Comparison of ENCODE assay signal across 9 cellular contexts in the genomic region with DNA sequence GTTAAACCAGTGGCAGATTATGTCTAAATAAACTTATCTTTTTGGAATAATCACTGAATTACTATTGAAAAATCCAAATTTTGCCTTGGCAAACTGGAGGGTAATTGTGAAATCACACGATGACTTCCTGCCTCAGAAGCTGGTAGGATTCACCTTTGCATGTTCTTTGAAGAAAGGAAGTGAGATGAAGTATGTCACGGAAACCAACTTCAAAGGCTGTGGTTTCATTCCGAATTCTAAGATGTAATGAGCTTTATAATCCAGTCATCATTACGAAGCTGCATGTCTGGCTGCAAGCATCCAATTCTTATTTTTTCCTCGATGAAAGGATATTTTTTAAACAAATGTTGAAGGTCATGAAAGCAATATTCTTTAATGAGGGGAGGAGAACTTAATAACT. TPM values are rescaled to one million over a fixed set of nuclear protein-coding genes. Genes with fewer than 3 reads are reported as not detected.
DNase-seq lines count a peak whose midpoint lies in the region; ATAC-seq, FAIRE-seq and TF ChIP-seq lines count a peak whose summit lies in the region.
"Had no signal": no experiment of that assay in that cellular context is flagged by ENCODE, and none has a peak within 500 bp of the region (broad histone marks: within the 10 kb centered on the region; RNA-seq: fewer than 3 reads in every experiment).

No MANE protein-coding gene starts in this region.

- H3K9ac ChIP-seq in BLaER1 = no peak overlapping the region

- intact Hi-C loops in adrenal gland (cut with DNase I) (no loop called here), esophagus muscularis mucosa (cut with DNase I) (no loop called here)

- no peaks in the 10 kb centered on the region for H3K27me3 Mint-ChIP-seq in activated T-cell treated with anti-CD3 and anti-CD28 coated beads, Interleukin-2, amount 50 U/mL, for 4 hours (ENCODE audit: low read depth)

- TF ChIP-seq EP300 in esophagus muscularis mucosa (IDR thresholded peaks at IDR 0.05) = no peak

- TF ChIP-seq CTCF in adrenal gland (IDR thresholded peaks at IDR 0.05) = no peak
- no peak for TF ChIP-seq CTCF in esophagus muscularis mucosa (IDR thresholded peaks at IDR 0.05)

- no peak for FAIRE-seq in urothelium cell line (lab: Jason Lieb, UNC)

- DNase-seq in activated T-cell treated with anti-CD3 and anti-CD28 coated beads, Interleukin-2, amount 50 U/mL, for 4 hours = peak; percentile 16
- DNase-seq in adrenal gland (no peak), SKM-1 (lab: John Stamatoyannopoulos, UW; ENCODE audit: unreplicated experiment) (no peak), esophagus muscularis mucosa (ENCODE audit: extremely low spot score) (no peak), urothelium cell line (ENCODE audit: low spot score) (no peak)

- TF ChIP-seq POLR2A in adrenal gland (IDR thresholded peaks at IDR 0.05) (no peak), esophagus muscularis mucosa (IDR thresholded peaks at IDR 0.05; ENCODE audit: low read depth) (no peak)

- peak; percentile 75 for ATAC-seq in GM19324 (IDR thresholded peaks at IDR 0.05; ENCODE audit: low FRiP score, unreplicated experiment)
- ATAC-seq in HG03108 (IDR thresholded peaks at IDR 0.05; ENCODE audit: unreplicated experiment) = peak; percentile 94
- peak; percentile 78 to 79 for ATAC-seq in activated T-cell treated with anti-CD3 and anti-CD28 coated beads, Interleukin-2, amount 50 U/mL, for 4 hours

- H3K27ac ChIP-seq in BLaER1 = no peak overlapping the region
- H3K27ac ChIP-seq in adrenal gland = no peak overlapping the region
- no peak overlapping the region for H3K27ac ChIP-seq in esophagus muscularis mucosa (replicated peaks in 1 of 4)

- H3K36me3 ChIP-seq in BLaER1 (peaks cover 80% of the 10 kb centered on the region), adrenal gland (replicated peaks in 1 of 2) (no peaks in the 10 kb centered on the region), esophagus muscularis mucosa (no peaks in the 10 kb centered on the region)

- H3K9me3 ChIP-seq in BLaER1 (no peaks in the 10 kb centered on the region; the same call in 1 of the 2 replicates), adrenal gland (replicated peaks in 1 of 3) (no peaks in the 10 kb centered on the region), esophagus muscularis mucosa (no peaks in the 10 kb centered on the region)

- H3K4me1 Mint-ChIP-seq in activated T-cell treated with anti-CD3 and anti-CD28 coated beads, Interleukin-2, amount 50 U/mL, for 4 hours (ENCODE audit: low read depth) = peaks cover 95% of the 10 kb centered on the region

- H3K4me1 ChIP-seq in BLaER1 = peaks cover 13% of the 10 kb centered on the region
- no peaks in the 10 kb centered on the region for H3K4me1 ChIP-seq in adrenal gland (replicated peaks in 1 of 2)
- no peaks in the 10 kb centered on the region for H3K4me1 ChIP-seq in esophagus muscularis mucosa

- H3K4me3 Mint-ChIP-seq in activated T-cell treated with anti-CD3 and anti-CD28 coated beads, Interleukin-2, amount 50 U/mL, for 4 hours = peak overlapping the region; percentile 70

- H3K9me3 Mint-ChIP-seq in activated T-cell treated with anti-CD3 and anti-CD28 coated beads, Interleukin-2, amount 50 U/mL, for 4 hours = peaks cover 3% of the 10 kb centered on the region

- H3K27me3 ChIP-seq in BLaER1 (no peaks in the 10 kb centered on the region), adrenal gland (no peaks in the 10 kb centered on the region), esophagus muscularis mucosa (no peaks in the 10 kb centered on the region)

- H3K4me3 ChIP-seq in BLaER1 = no peak overlapping the region
- no peak overlapping the region for H3K4me3 ChIP-seq in adrenal gland
- H3K4me3 ChIP-seq in esophagus muscularis mucosa = no peak overlapping the region

- peaks cover 44% of the 10 kb centered on the region for H3K36me3 Mint-ChIP-seq in activated T-cell treated with anti-CD3 and anti-CD28 coated beads, Interleukin-2, amount 50 U/mL, for 4 hours (ENCODE audit: insufficient read depth)

- 48 to 53% (median 49%) methylated on average over 5 of the region's 5 CpGs for WGBS in adrenal gland, 4 donors
- 62% methylated on average over 5 of the region's 5 CpGs for WGBS in esophagus muscularis mucosa

- H4K20me1 ChIP-seq in BLaER1 = no peaks in the 10 kb centered on the region

- peak overlapping the region; percentile 37 for H3K4me2 ChIP-seq in BLaER1

RNA-seq across cellular contexts. Expression of a gene that starts 15.0 kb away (rescaled TPM):
- 100 to 1,000 TPM; 180 to 336 (median 325) TPM for total RNA-seq in activated T-cell treated with anti-CD3 and anti-CD28 coated beads, Interleukin-2, amount 50 U/mL, for 4 hours
- total RNA-seq in adrenal gland (under 1 TPM in 1 of 8 donors, not detected in 7; 0.11 TPM), esophagus muscularis mucosa (under 1 TPM in 1 of 4 donors, not detected in 3; 0.13 TPM)
- polyA plus RNA-seq in adrenal gland = not detected
- total RNA-seq: fibroblast of lung had no signal

Comparison
In these comparisons a context has a peak if more than half of its experiments do, and no peak if none do; other contexts are left out.
1. RNA of a gene that starts 15.0 kb away (total RNA-seq): 180 to 336 TPM in activated T-cell treated with anti-CD3 and anti-CD28 coated beads, Interleukin-2, amount 50 U/mL, for 4 hours; 0.11 TPM in adrenal gland and 0.13 TPM in esophagus muscularis mucosa; every median in the first group is over 100 times any median in the second.
2. Peak in every context shown above with its lines, with median percentiles within 50 percentile points of each other: ATAC-seq.